ENCODE assay signal across 23 cellular contexts in genomic region chr21:32474179-32475059, GRCh38.
A peak's percentile ranks its signal among the peaks of the same experiment; 100 is the strongest.
DNase-seq lines count a peak whose midpoint lies in the region; ATAC-seq and TF ChIP-seq lines count a peak whose summit lies in the region.
"Had no signal": no experiment of that assay in that cellular context is flagged by ENCODE, and none has a peak within 500 bp of the region (broad histone marks: within the 10 kb centered on the region; RNA-seq: fewer than 3 reads in every experiment).

No MANE protein-coding gene starts in this region.

- no peak overlapping the region for H3K4me3 Mint-ChIP-seq in activated naive CD4-positive, alpha-beta T cell treated with anti-CD3 and anti-CD28 coated beads, Interleukin-2, amount 50 U/mL, for 24 hours
- no peak overlapping the region for H3K4me3 Mint-ChIP-seq in activated naive CD4-positive, alpha-beta T cell treated with anti-CD3 and anti-CD28 coated beads, Interleukin-2, amount 10 ng/mL, durations not matched to agents 7 days and 5 days
- no peak overlapping the region for H3K4me3 Mint-ChIP-seq in osteocyte (ENCODE audit: unreplicated experiment)
- no peak overlapping the region for H3K4me3 Mint-ChIP-seq in stimulated activated naive B cell treated with anti-CD40 and anti-IgM and Interleukin-4, amounts not matched to agents 10 μg/mL and 1 μg/mL and 100 μg/mL, for 72 hours
- H3K4me3 Mint-ChIP-seq: activated naive CD8-positive, alpha-beta T cell treated with anti-CD3 and anti-CD28 coated beads, Interleukin-2, amount 10 ng/mL, durations not matched to agents 7 days and 5 days; naive B cell had no signal

- H3K9me3 ChIP-seq in uterus: no peaks in the 10 kb centered on the region
- H3K9me3 ChIP-seq: BLaER1 treated with 17β-estradiol and CSF1 and Interleukin-3, amounts not matched to agents 10 nM and 100 nM; heart right ventricle; thyroid gland had no signal

- H3K4me1 ChIP-seq in uterus: peaks cover 0 to 6% of the 10 kb centered on the region in 2 donors

- H3K27me3 ChIP-seq in uterus: no peaks in the 10 kb centered on the region
- H3K27me3 ChIP-seq: BLaER1 treated with 17β-estradiol and CSF1 and Interleukin-3, amounts not matched to agents 10 nM and 100 nM; heart right ventricle; thyroid gland had no signal

- TF ChIP-seq CTCF in osteocyte (IDR thresholded peaks at IDR 0.05) (no peak), uterus (IDR thresholded peaks at IDR 0.05) (no peak)

- CTCF ChIA-PET in activated naive CD4-positive, alpha-beta T cell treated with anti-CD3 and anti-CD28 coated beads, Interleukin-2, amount 10 ng/mL, durations not matched to agents 7 days and 5 days (lab: Charles Lee): no interaction called here

- no peak overlapping the region for H3K4me3 ChIP-seq in uterus
- H3K4me3 ChIP-seq: BLaER1 treated with 17β-estradiol and CSF1 and Interleukin-3, amounts not matched to agents 10 nM and 100 nM; heart right ventricle; lung; thyroid gland had no signal

- H3K36me3 ChIP-seq in uterus: no peaks in the 10 kb centered on the region
- H3K36me3 ChIP-seq: BLaER1 treated with 17β-estradiol and CSF1 and Interleukin-3, amounts not matched to agents 10 nM and 100 nM had no signal

- no peak for TF ChIP-seq POLR2A in uterus (IDR thresholded peaks at IDR 0.05)

- no peaks in the 10 kb centered on the region for H3K27me3 Mint-ChIP-seq in activated naive CD4-positive, alpha-beta T cell treated with anti-CD3 and anti-CD28 coated beads, Interleukin-2, amount 50 U/mL, for 24 hours
- no peaks in the 10 kb centered on the region for H3K27me3 Mint-ChIP-seq in activated naive CD4-positive, alpha-beta T cell treated with anti-CD3 and anti-CD28 coated beads, Interleukin-2, amount 10 ng/mL, durations not matched to agents 7 days and 5 days
- no peaks in the 10 kb centered on the region for H3K27me3 Mint-ChIP-seq in osteocyte (ENCODE audit: unreplicated experiment)
- peaks cover 0 to 5% of the 10 kb centered on the region in 2 donors for H3K27me3 Mint-ChIP-seq in stimulated activated naive B cell treated with anti-CD40 and anti-IgM and Interleukin-4, amounts not matched to agents 10 μg/mL and 1 μg/mL and 100 μg/mL, for 72 hours
- H3K27me3 Mint-ChIP-seq: activated naive CD8-positive, alpha-beta T cell treated with anti-CD3 and anti-CD28 coated beads, Interleukin-2, amount 10 ng/mL, durations not matched to agents 7 days and 5 days had no signal

- peak overlapping the region; percentile 8 for H3K27ac Mint-ChIP-seq in activated naive CD4-positive, alpha-beta T cell treated with anti-CD3 and anti-CD28 coated beads, Interleukin-2, amount 50 U/mL, for 24 hours
- no peak overlapping the region for H3K27ac Mint-ChIP-seq in activated naive CD4-positive, alpha-beta T cell treated with anti-CD3 and anti-CD28 coated beads, Interleukin-2, amount 10 ng/mL, durations not matched to agents 7 days and 5 days
- peak overlapping the region; percentile 18 for H3K27ac Mint-ChIP-seq in osteocyte (ENCODE audit: unreplicated experiment)
- H3K27ac Mint-ChIP-seq in stimulated activated naive B cell treated with anti-CD40 and anti-IgM and Interleukin-4, amounts not matched to agents 10 μg/mL and 1 μg/mL and 100 μg/mL, for 72 hours: no peak overlapping the region
- H3K27ac Mint-ChIP-seq: activated naive CD8-positive, alpha-beta T cell treated with anti-CD3 and anti-CD28 coated beads, Interleukin-2, amount 10 ng/mL, durations not matched to agents 7 days and 5 days had no signal

- H3K4me1 Mint-ChIP-seq in activated naive CD4-positive, alpha-beta T cell treated with anti-CD3 and anti-CD28 coated beads, Interleukin-2, amount 50 U/mL, for 24 hours: peaks cover 6% of the 10 kb centered on the region
- H3K4me1 Mint-ChIP-seq in activated naive CD4-positive, alpha-beta T cell treated with anti-CD3 and anti-CD28 coated beads, Interleukin-2, amount 10 ng/mL, durations not matched to agents 7 days and 5 days: peaks cover 2% of the 10 kb centered on the region
- peaks cover 24% of the 10 kb centered on the region for H3K4me1 Mint-ChIP-seq in osteocyte (ENCODE audit: unreplicated experiment)
- H3K4me1 Mint-ChIP-seq in stimulated activated naive B cell treated with anti-CD40 and anti-IgM and Interleukin-4, amounts not matched to agents 10 μg/mL and 1 μg/mL and 100 μg/mL, for 72 hours: no peaks in the 10 kb centered on the region
- H3K4me1 Mint-ChIP-seq: naive B cell had no signal

- H3K27ac ChIP-seq in uterus: peak overlapping the region; percentile 13 to 64
- H3K27ac ChIP-seq: BLaER1 treated with 17β-estradiol and CSF1 and Interleukin-3, amounts not matched to agents 10 nM and 100 nM; thyroid gland had no signal

- no peak for DNase-seq in activated naive CD4-positive, alpha-beta T cell treated with anti-CD3 and anti-CD28 coated beads, Interleukin-2, amount 10 ng/mL, durations not matched to agents 7 days and 5 days
- peak; percentile 49 for DNase-seq in dermis blood vessel endothelial cell
- DNase-seq in osteocyte (ENCODE audit: extremely low spot score, unreplicated experiment): no peak
- DNase-seq in uterus: no peak
- no peak for DNase-seq in NCI-H1092 (lab: John Stamatoyannopoulos, UW)
- no peak for DNase-seq in superior temporal gyrus (ENCODE audit: extremely low spot score)
- DNase-seq in stimulated activated naive B cell treated with anti-CD40 and anti-IgM and Interleukin-4, amounts not matched to agents 10 μg/mL and 1 μg/mL and 100 μg/mL, for 72 hours: no peak
- DNase-seq: activated CD4-positive, alpha-beta T cell treated with anti-CD3 and anti-CD28 coated beads, Interleukin-2, amount 50 U/mL, for 4 hours; activated naive CD8-positive, alpha-beta T cell treated with anti-CD3 and anti-CD28 coated beads, Interleukin-2, amount 10 ng/mL, durations not matched to agents 7 days and 5 days; activated T-cell treated with anti-CD3 and anti-CD28 coated beads, Interleukin-2, amount 50 U/mL, for 48 hours; DMS 273 treated with DMSO at 0.1 percent for 48 hours; heart right ventricle; MM.1S; naive B cell; NCI-H187; NCI-H446; Right ventricle myocardium superior; stimulated activated CD4-positive, alpha-beta T cell treated with anti-CD3 and anti-CD28 coated beads, Interleukin-12 subunit alpha, Interleukin-12 subunit beta, amount 100 ng/mL, for 4 hours; T-helper 1 cell; thyroid gland had no signal

- peaks cover 9% of the 10 kb centered on the region for H3K36me3 Mint-ChIP-seq in activated naive CD4-positive, alpha-beta T cell treated with anti-CD3 and anti-CD28 coated beads, Interleukin-2, amount 50 U/mL, for 24 hours
- H3K36me3 Mint-ChIP-seq in activated naive CD4-positive, alpha-beta T cell treated with anti-CD3 and anti-CD28 coated beads, Interleukin-2, amount 10 ng/mL, durations not matched to agents 7 days and 5 days: no peaks in the 10 kb centered on the region
- peaks cover 4% of the 10 kb centered on the region for H3K36me3 Mint-ChIP-seq in osteocyte (ENCODE audit: unreplicated experiment)
- H3K36me3 Mint-ChIP-seq in stimulated activated naive B cell treated with anti-CD40 and anti-IgM and Interleukin-4, amounts not matched to agents 10 μg/mL and 1 μg/mL and 100 μg/mL, for 72 hours: peaks cover 0 to 1% of the 10 kb centered on the region in 2 donors
- H3K36me3 Mint-ChIP-seq: naive B cell had no signal

- no peaks in the 10 kb centered on the region for H3K9me3 Mint-ChIP-seq in activated naive CD4-positive, alpha-beta T cell treated with anti-CD3 and anti-CD28 coated beads, Interleukin-2, amount 50 U/mL, for 24 hours
- no peaks in the 10 kb centered on the region for H3K9me3 Mint-ChIP-seq in activated naive CD4-positive, alpha-beta T cell treated with anti-CD3 and anti-CD28 coated beads, Interleukin-2, amount 10 ng/mL, durations not matched to agents 7 days and 5 days
- no peaks in the 10 kb centered on the region for H3K9me3 Mint-ChIP-seq in osteocyte (ENCODE audit: unreplicated experiment)
- peaks cover 0 to 1% of the 10 kb centered on the region in 2 donors for H3K9me3 Mint-ChIP-seq in stimulated activated naive B cell treated with anti-CD40 and anti-IgM and Interleukin-4, amounts not matched to agents 10 μg/mL and 1 μg/mL and 100 μg/mL, for 72 hours
- H3K9me3 Mint-ChIP-seq: activated naive CD8-positive, alpha-beta T cell treated with anti-CD3 and anti-CD28 coated beads, Interleukin-2, amount 10 ng/mL, durations not matched to agents 7 days and 5 days; naive B cell had no signal

- intact Hi-C loops in uterus (cut with DNase I; ENCODE audit: low total_unique reads): no loop called here

- no peak for ATAC-seq in stimulated activated naive B cell treated with anti-CD40 and anti-IgM and Interleukin-4, amounts not matched to agents 10 μg/mL and 1 μg/mL and 100 μg/mL, for 72 hours (replicated peaks)

Comparison
In these comparisons a context has a peak if more than half of its experiments do, and no peak if none do; other contexts are left out.
1. H3K27ac Mint-ChIP-seq: peak in activated naive CD4-positive, alpha-beta T cell treated with anti-CD3 and anti-CD28 coated beads, Interleukin-2, amount 50 U/mL, for 24 hours (single experiment) and osteocyte (single experiment); none in activated naive CD4-positive, alpha-beta T cell treated with anti-CD3 and anti-CD28 coated beads, Interleukin-2, amount 10 ng/mL, durations not matched to agents 7 days and 5 days (single experiment) and stimulated activated naive B cell treated with anti-CD40 and anti-IgM and Interleukin-4, amounts not matched to agents 10 μg/mL and 1 μg/mL and 100 μg/mL, for 72 hours (single experiment).